1 cellular context compared by ENCODE assay signal in the genomic region with DNA sequence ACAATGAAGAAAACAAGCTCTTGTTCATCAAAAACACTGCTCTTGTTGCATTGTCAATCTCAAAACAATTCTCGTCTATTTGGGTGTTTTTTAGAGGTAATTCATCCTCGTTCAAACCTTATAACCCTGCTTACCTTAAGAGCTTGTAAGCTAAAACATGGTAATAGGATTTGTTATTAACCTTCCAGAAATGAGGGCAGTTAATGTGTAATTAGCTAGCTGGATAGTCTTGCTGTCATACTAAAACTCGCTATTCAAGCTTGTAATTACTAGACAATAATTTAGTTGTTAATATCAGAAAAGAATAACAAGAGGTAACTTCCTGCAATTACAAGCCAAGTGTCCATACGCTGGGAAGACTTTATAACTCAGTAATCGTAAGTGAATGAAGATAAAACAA.
TF ChIP-seq lines count a peak whose summit lies in the region.

No MANE protein-coding gene starts in this region.

TF ChIP-seq in HepG2, 621 proteins besides CTCF, POLR2A, EP300 and RAD21 (continued from another document):
- TF ChIP-seq, protein P1, sequence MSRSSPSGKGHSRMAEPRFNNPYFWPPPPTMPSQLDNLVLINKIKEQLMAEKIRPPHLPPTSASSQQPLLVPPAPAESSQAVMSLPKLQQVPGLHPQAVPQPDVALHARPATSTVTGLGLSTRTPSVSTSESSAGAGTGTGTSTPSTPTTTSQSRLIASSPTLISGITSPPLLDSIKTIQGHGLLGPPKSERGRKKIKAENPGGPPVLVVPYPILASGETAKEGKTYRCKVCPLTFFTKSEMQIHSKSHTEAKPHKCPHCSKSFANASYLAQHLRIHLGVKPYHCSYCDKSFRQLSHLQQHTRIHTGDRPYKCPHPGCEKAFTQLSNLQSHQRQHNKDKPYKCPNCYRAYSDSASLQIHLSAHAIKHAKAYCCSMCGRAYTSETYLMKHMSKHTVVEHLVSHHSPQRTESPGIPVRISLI (CRISPR knock-in tag; IDR thresholded peaks at IDR 0.05; ENCODE audit: borderline replicate concordance), result no peak
- TF ChIP-seq, protein P2, sequence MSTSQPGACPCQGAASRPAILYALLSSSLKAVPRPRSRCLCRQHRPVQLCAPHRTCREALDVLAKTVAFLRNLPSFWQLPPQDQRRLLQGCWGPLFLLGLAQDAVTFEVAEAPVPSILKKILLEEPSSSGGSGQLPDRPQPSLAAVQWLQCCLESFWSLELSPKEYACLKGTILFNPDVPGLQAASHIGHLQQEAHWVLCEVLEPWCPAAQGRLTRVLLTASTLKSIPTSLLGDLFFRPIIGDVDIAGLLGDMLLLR (CRISPR knock-in tag; IDR thresholded peaks at IDR 0.05), result no peak
- TF ChIP-seq SALL1 (CRISPR knock-in tag; IDR thresholded peaks at IDR 0.05) (no peak), ZSCAN21 (CRISPR knock-in tag; IDR thresholded peaks at IDR 0.05; ENCODE audit: borderline replicate concordance) (no peak), KAT2B (IDR thresholded peaks at IDR 0.05; ENCODE audit: borderline replicate concordance, low read depth, low read length) (no peak), NFRKB (IDR thresholded peaks at IDR 0.05) (no peak), ZNF264 (CRISPR knock-in tag; IDR thresholded peaks at IDR 0.05) (no peak), ZNF777 (CRISPR knock-in tag; IDR thresholded peaks at IDR 0.05) (no peak), TRIM24 (CRISPR knock-in tag; IDR thresholded peaks at IDR 0.05) (no peak)
- TF ChIP-seq, protein P3, sequence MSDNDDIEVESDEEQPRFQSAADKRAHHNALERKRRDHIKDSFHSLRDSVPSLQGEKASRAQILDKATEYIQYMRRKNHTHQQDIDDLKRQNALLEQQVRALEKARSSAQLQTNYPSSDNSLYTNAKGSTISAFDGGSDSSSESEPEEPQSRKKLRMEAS (IDR thresholded peaks at IDR 0.05), result no peak
- TF ChIP-seq, protein P4, sequence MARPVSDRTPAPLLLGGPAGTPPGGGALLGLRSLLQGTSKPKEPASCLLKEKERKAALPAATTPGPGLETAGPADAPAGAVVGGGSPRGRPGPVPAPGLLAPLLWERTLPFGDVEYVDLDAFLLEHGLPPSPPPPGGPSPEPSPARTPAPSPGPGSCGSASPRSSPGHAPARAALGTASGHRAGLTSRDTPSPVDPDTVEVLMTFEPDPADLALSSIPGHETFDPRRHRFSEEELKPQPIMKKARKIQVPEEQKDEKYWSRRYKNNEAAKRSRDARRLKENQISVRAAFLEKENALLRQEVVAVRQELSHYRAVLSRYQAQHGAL (CRISPR knock-in tag; IDR thresholded peaks at IDR 0.05; ENCODE audit: not compliant biosample characterization), result no peak
